ENCODE assay signal across 16 cellular contexts in the genomic region with DNA sequence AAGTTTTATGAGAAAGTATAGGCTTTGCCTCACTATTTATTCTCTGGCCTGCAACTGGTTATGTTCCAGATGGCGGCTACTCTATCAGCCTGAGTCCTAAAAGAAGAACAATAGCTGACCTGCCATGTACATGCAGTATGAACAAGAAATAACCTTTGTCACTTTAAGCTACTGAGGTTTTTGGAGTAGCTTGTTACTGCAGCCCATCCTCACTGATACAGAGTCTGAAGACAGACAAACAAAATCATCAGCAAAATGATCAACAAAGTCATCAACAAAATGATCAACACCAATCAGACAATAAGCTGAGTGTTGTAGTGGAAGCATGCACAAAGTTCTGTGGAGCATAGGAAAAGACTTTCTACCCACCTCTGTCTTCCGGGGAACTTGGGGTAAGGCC.
DNase-seq lines count a peak whose midpoint lies in the region; ATAC-seq and TF ChIP-seq lines count a peak whose summit lies in the region.
"Had no signal": no experiment of that assay in that cellular context is flagged by ENCODE, and none has a peak within 500 bp of the region (broad histone marks: within the 10 kb centered on the region; RNA-seq: fewer than 3 reads in every experiment).

No MANE protein-coding gene starts in this region.

- peaks cover 0 to 3% of the 10 kb centered on the region in 2 donors for H3K4me1 ChIP-seq in breast epithelium
- H3K4me1 ChIP-seq in gastroesophageal sphincter = peaks cover 21 to 74% (median 30%) of the 10 kb centered on the region in 3 donors
- H3K4me1 ChIP-seq: A549, Caco-2 had no signal

- intact Hi-C loops in MCF 10A (cut with micrococcal nuclease) (no loop called here), breast epithelium (cut with DNase I; ENCODE audit: low total_unique reads) (no loop called here)

- no peak for TF ChIP-seq EP300 in gastroesophageal sphincter (IDR thresholded peaks at IDR 0.05)

- H3K9me3 ChIP-seq in breast epithelium (no peaks in the 10 kb centered on the region), gastroesophageal sphincter (no peaks in the 10 kb centered on the region)
- H3K9me3 ChIP-seq: A549, Caco-2 had no signal

- H3K27ac ChIP-seq in breast epithelium (no peak overlapping the region), caudate nucleus (ENCODE audit: low read depth, low read length) (peak overlapping the region; percentile 99), layer of hippocampus (ENCODE audit: low read depth, low read length) (peak overlapping the region; percentile 60), gastroesophageal sphincter (no peak overlapping the region)
- H3K27ac ChIP-seq: 22Rv1, A549, C4-2B, HL-60 had no signal

- H3K4me3 Mint-ChIP-seq in MCF 10A (ENCODE audit: unreplicated experiment) = no peak overlapping the region
- H3K4me3 Mint-ChIP-seq: CD4-positive, alpha-beta T cell; H9; IgD-negative memory B cell had no signal

- DNase-seq in MCF 10A (ENCODE audit: unreplicated experiment) (no peak), breast epithelium (ENCODE audit: low spot score in 2 of 2) (no peak), caudate nucleus (lab: John Stamatoyannopoulos, UW) (no peak), GM10248 (ENCODE audit: extremely low spot score) (no peak), SIG-M5 (lab: John Stamatoyannopoulos, UW) (no peak)
- DNase-seq: AML-193; Caco-2; CD4-positive, alpha-beta T cell; H9 had no signal

- H3K4me3 ChIP-seq in breast epithelium (no peak overlapping the region), gastroesophageal sphincter (no peak overlapping the region)
- H3K4me3 ChIP-seq: A549 had no signal

- H3K9me3 Mint-ChIP-seq in MCF 10A (ENCODE audit: unreplicated experiment) = no peaks in the 10 kb centered on the region
- H3K9me3 Mint-ChIP-seq: CD4-positive, alpha-beta T cell; H9; IgD-negative memory B cell had no signal

- peaks cover 8% of the 10 kb centered on the region for H3K36me3 Mint-ChIP-seq in MCF 10A (ENCODE audit: insufficient read depth, unreplicated experiment)

- no peak for TF ChIP-seq POLR2A in breast epithelium (IDR thresholded peaks at IDR 0.05)
- no peak for TF ChIP-seq POLR2A in gastroesophageal sphincter (IDR thresholded peaks at IDR 0.05)

- POLR2A ChIA-PET in MCF 10A (lab: Yijun Ruan, JAX) (interaction anchor here (0.5 to 2.4 kb wide), 7 partner anchors 12 to 937 kb away, joined by 3 to 7 read pairs (median 3); no protein-coding TSS in a partner anchor), GM10248 (lab: Yijun Ruan, JAX) (no interaction called here)

- 86 to 100% methylated on average over 1 to 2 of the region's 2 CpGs for WGBS in gastroesophageal sphincter (ENCODE audit: low coverage in 1 of 2), 2 donors

- no peaks in the 10 kb centered on the region for H3K36me3 ChIP-seq in breast epithelium
- H3K36me3 ChIP-seq in gastroesophageal sphincter = no peaks in the 10 kb centered on the region

- TF ChIP-seq CTCF in MCF 10A (IDR thresholded peaks at IDR 0.05; ENCODE audit: unreplicated experiment) (no peak), breast epithelium (IDR thresholded peaks at IDR 0.05) (no peak), gastroesophageal sphincter (IDR thresholded peaks at IDR 0.05) (no peak), GM10248 (IDR thresholded peaks at IDR 0.05; ENCODE audit: control extremely low read depth, extremely low read depth, low read depth, missing control alignments) (no peak)

- H3K4me1 Mint-ChIP-seq in MCF 10A (ENCODE audit: insufficient read depth, unreplicated experiment) = peaks cover 10% of the 10 kb centered on the region
- H3K4me1 Mint-ChIP-seq: H9, IgD-negative memory B cell had no signal

- H3K27ac Mint-ChIP-seq in MCF 10A (ENCODE audit: low read depth, unreplicated experiment) = peak overlapping the region; percentile 31
- H3K27ac Mint-ChIP-seq: CD4-positive, alpha-beta T cell; H9; IgD-negative memory B cell had no signal

- ATAC-seq in gastroesophageal sphincter = no peak
- ATAC-seq: A549 had no signal

- no peaks in the 10 kb centered on the region for H3K27me3 Mint-ChIP-seq in MCF 10A (ENCODE audit: insufficient read depth, unreplicated experiment)
- H3K27me3 Mint-ChIP-seq: CD4-positive, alpha-beta T cell; IgD-negative memory B cell had no signal

- no TSS peak for BruUV-seq in MCF 10A (replicated peaks; lab: Mats Ljungman, UMichigan)

- no peaks in the 10 kb centered on the region for H3K27me3 ChIP-seq in breast epithelium
- no peaks in the 10 kb centered on the region for H3K27me3 ChIP-seq in layer of hippocampus (ENCODE audit: control insufficient read depth, insufficient read depth, low read length)
- H3K27me3 ChIP-seq in gastroesophageal sphincter = no peaks in the 10 kb centered on the region

- CTCF ChIA-PET in MCF 10A (lab: Yijun Ruan, JAX) (interaction anchor here (0.7 to 4.0 kb wide), 6 partner anchors 12 to 256 kb away, joined by 3 to 37 read pairs (median 6); a partner anchor contains a TSS), GM10248 (lab: Yijun Ruan, JAX) (interaction anchor here (1.1 to 2.3 kb wide), 9 partner anchors 10 to 254 kb away, joined by 3 to 24 read pairs (median 4); no protein-coding TSS in a partner anchor)

Comparison
In these comparisons a context has a peak if more than half of its experiments do, and no peak if none do; other contexts are left out.
1. H3K27ac ChIP-seq: peak in caudate nucleus (single experiment) and layer of hippocampus (single experiment); none in breast epithelium (0 of 2) and gastroesophageal sphincter (0 of 4).